ENCODE assay signal across 12 cellular contexts in genomic region chr7:96495751-96496216, GRCh38.
DNase-seq lines count a peak whose midpoint lies in the region; ATAC-seq and TF ChIP-seq lines count a peak whose summit lies in the region.
"Had no signal": no experiment of that assay in that cellular context is flagged by ENCODE, and none has a peak within 500 bp of the region (broad histone marks: within the 10 kb centered on the region; RNA-seq: fewer than 3 reads in every experiment).

No MANE protein-coding gene starts in this region.

- DNase-seq in activated naive CD4-positive, alpha-beta T cell treated with anti-CD3 and anti-CD28 coated beads for 36 hours, result peak; percentile 49
- no peak for DNase-seq in activated naive CD4-positive, alpha-beta T cell (lab: John Stamatoyannopoulos, UW)
- DNase-seq in NCI-H748 treated with DMSO at 0.1 percent for 48 hours (lab: John Stamatoyannopoulos, UW) (peak; percentile 94), osteoblast (ENCODE audit: insufficient read length, low spot score, missing footprints) (no peak), CD14-positive monocyte (ENCODE audit: low spot score) (no peak), UCSD-AML1 (lab: John Stamatoyannopoulos, UW; ENCODE audit: unreplicated experiment) (no peak)
- DNase-seq: AML-193, KG1, WERI-Rb-1 had no signal

- peak overlapping the region; percentile 7 for H3K27ac Mint-ChIP-seq in activated naive CD4-positive, alpha-beta T cell treated with anti-CD3 and anti-CD28 coated beads for 36 hours
- peak overlapping the region in 1 of 7 donors; percentile 45 for H3K27ac Mint-ChIP-seq in CD14-positive monocyte
- H3K27ac Mint-ChIP-seq: dendritic cell treated with granulocyte-macrophage colony-stimulating factor and Interleukin-4, amounts not matched to agents 40 ng/mL and 50 ng/mL, for 4 days had no signal

- CTCF ChIA-PET in activated naive CD4-positive, alpha-beta T cell treated with anti-CD3 and anti-CD28 coated beads for 36 hours (lab: Charles Lee), result no interaction called here

- no peaks in the 10 kb centered on the region for H3K36me3 ChIP-seq in osteoblast (ENCODE audit: insufficient read depth, low read length)
- H3K36me3 ChIP-seq: WERI-Rb-1 had no signal

- no peaks in the 10 kb centered on the region for H3K36me3 Mint-ChIP-seq in activated naive CD4-positive, alpha-beta T cell treated with anti-CD3 and anti-CD28 coated beads for 36 hours (ENCODE audit: low read depth)
- no peaks in the 10 kb centered on the region for H3K36me3 Mint-ChIP-seq in CD14-positive monocyte

- H3K9me3 ChIP-seq in osteoblast (ENCODE audit: low read depth, low read length), result no peaks in the 10 kb centered on the region

- peaks cover 2% of the 10 kb centered on the region for H3K27me3 Mint-ChIP-seq in activated naive CD4-positive, alpha-beta T cell treated with anti-CD3 and anti-CD28 coated beads for 36 hours (ENCODE audit: low read depth)
- H3K27me3 Mint-ChIP-seq in CD14-positive monocyte (ENCODE audit: low read depth in 3 of 3), result peaks cover 0 to 2% (median 0%) of the 10 kb centered on the region in 3 donors
- H3K27me3 Mint-ChIP-seq: dendritic cell treated with granulocyte-macrophage colony-stimulating factor and Interleukin-4, amounts not matched to agents 40 ng/mL and 50 ng/mL, for 4 days had no signal

- TF ChIP-seq CTCF in osteoblast (IDR thresholded peaks at IDR 0.05; ENCODE audit: extremely low read depth, low read depth, low read length) (no peak), CD14-positive monocyte (IDR thresholded peaks at IDR 0.05) (no peak)

- intact Hi-C loops in activated naive CD4-positive, alpha-beta T cell treated with anti-CD3 and anti-CD28 coated beads for 36 hours (cut with micrococcal nuclease), result loop anchor here (1.0 to 5.0 kb wide), 3 partner anchors 213 to 993 kb away; no protein-coding TSS in a partner anchor
- intact Hi-C loops in CD14-positive monocyte (cut with micrococcal nuclease), result no loop called here

- ATAC-seq in HG03432 (IDR thresholded peaks at IDR 0.05; ENCODE audit: unreplicated experiment) (peak; percentile 60), GM21737 (IDR thresholded peaks at IDR 0.05; ENCODE audit: unreplicated experiment) (no peak)

- no peak overlapping the region for H3K4me2 ChIP-seq in osteoblast (ENCODE audit: insufficient read depth, low read length)

- no peaks in the 10 kb centered on the region for H3K4me1 ChIP-seq in osteoblast (ENCODE audit: insufficient read depth, low read length)

- H2AFZ ChIP-seq in osteoblast (ENCODE audit: low read length), result peak overlapping the region; percentile 72

- H3K27me3 ChIP-seq in osteoblast (ENCODE audit: insufficient read depth, low read length), result no peaks in the 10 kb centered on the region

- no peak overlapping the region for H3K4me3 ChIP-seq in osteoblast (ENCODE audit: insufficient read depth, low read length)

- H3K9me3 Mint-ChIP-seq in activated naive CD4-positive, alpha-beta T cell treated with anti-CD3 and anti-CD28 coated beads for 36 hours, result no peaks in the 10 kb centered on the region
- H3K9me3 Mint-ChIP-seq in CD14-positive monocyte, result no peaks in the 10 kb centered on the region
- H3K9me3 Mint-ChIP-seq: dendritic cell treated with granulocyte-macrophage colony-stimulating factor and Interleukin-4, amounts not matched to agents 40 ng/mL and 50 ng/mL, for 4 days had no signal

- H3K27ac ChIP-seq in osteoblast (ENCODE audit: low read depth, low read length), result no peak overlapping the region
- H3K27ac ChIP-seq: WERI-Rb-1 had no signal

- H4K20me1 ChIP-seq in osteoblast (ENCODE audit: insufficient read depth, low read length), result no peaks in the 10 kb centered on the region

- peaks cover 9% of the 10 kb centered on the region for H3K4me1 Mint-ChIP-seq in activated naive CD4-positive, alpha-beta T cell treated with anti-CD3 and anti-CD28 coated beads for 36 hours (ENCODE audit: low read depth)
- H3K4me1 Mint-ChIP-seq in CD14-positive monocyte, result peaks cover 10% of the 10 kb centered on the region

- H3K4me3 Mint-ChIP-seq in activated naive CD4-positive, alpha-beta T cell treated with anti-CD3 and anti-CD28 coated beads for 36 hours, result no peak overlapping the region
- no peak overlapping the region for H3K4me3 Mint-ChIP-seq in CD14-positive monocyte
- H3K4me3 Mint-ChIP-seq: dendritic cell treated with granulocyte-macrophage colony-stimulating factor and Interleukin-4, amounts not matched to agents 40 ng/mL and 50 ng/mL, for 4 days had no signal

- no peaks in the 10 kb centered on the region for H3K79me2 ChIP-seq in osteoblast (ENCODE audit: insufficient read depth, low read length)

Comparison
In these comparisons a context has a peak if more than half of its experiments do, and no peak if none do; other contexts are left out.
1. DNase-seq: peak in activated naive CD4-positive, alpha-beta T cell treated with anti-CD3 and anti-CD28 coated beads for 36 hours (single experiment) and NCI-H748 treated with DMSO at 0.1 percent for 48 hours (single experiment); none in activated naive CD4-positive, alpha-beta T cell (0 of 4), osteoblast (single experiment), CD14-positive monocyte (single experiment) and UCSD-AML1 (single experiment).